Comparison of ENCODE assay signal across 11 cellular contexts in genomic region chr13:33536639-33537425, GRCh38.
A peak's percentile ranks its signal among the peaks of the same experiment; 100 is the strongest.
DNase-seq lines count a peak whose midpoint lies in the region; ATAC-seq and TF ChIP-seq lines count a peak whose summit lies in the region.
"Had no signal": no experiment of that assay in that cellular context is flagged by ENCODE, and none has a peak within 500 bp of the region (broad histone marks: within the 10 kb centered on the region; RNA-seq: fewer than 3 reads in every experiment).

No MANE protein-coding gene starts in this region.

- H3K27ac ChIP-seq in ascending aorta (peak overlapping the region; percentile 67 to 72), RWPE1 (no peak overlapping the region)

- peak overlapping the region in 1 of 2 donors; percentile 28 for H3K4me3 ChIP-seq in ascending aorta
- H3K4me3 ChIP-seq: HAP-1 had no signal

- ATAC-seq in stimulated activated effector memory CD8-positive, alpha-beta T cell treated with anti-CD3 and anti-CD28 coated beads, Interleukin-12 subunit alpha, Interleukin-12 subunit beta, amount 100 ng/mL, for 72 hours, result no peak
- ATAC-seq in HG02852 (IDR thresholded peaks at IDR 0.05; ENCODE audit: unreplicated experiment) (no peak), GM21390 (IDR thresholded peaks at IDR 0.05; ENCODE audit: unreplicated experiment) (no peak), GM19395 (IDR thresholded peaks at IDR 0.05; ENCODE audit: unreplicated experiment) (no peak)
- ATAC-seq: right cardiac atrium had no signal

- no peaks in the 10 kb centered on the region for H3K36me3 ChIP-seq in ascending aorta
- H3K36me3 ChIP-seq: HAP-1 had no signal

- H3K36me3 Mint-ChIP-seq in stimulated activated effector memory CD8-positive, alpha-beta T cell treated with anti-CD3 and anti-CD28 coated beads, Interleukin-12 subunit alpha, Interleukin-12 subunit beta, amount 100 ng/mL, for 72 hours, result peaks cover 7% of the 10 kb centered on the region

- no peaks in the 10 kb centered on the region for H3K9me3 Mint-ChIP-seq in stimulated activated effector memory CD8-positive, alpha-beta T cell treated with anti-CD3 and anti-CD28 coated beads, Interleukin-12 subunit alpha, Interleukin-12 subunit beta, amount 100 ng/mL, for 72 hours
- H3K9me3 Mint-ChIP-seq: T-helper 2 cell treated with Interferon-gamma antibody and Interleukin-4, amounts not matched to agents 5 μg/mL and 100 μg/mL, for 36 hours had no signal

- H3K27me3 ChIP-seq in ascending aorta, result no peaks in the 10 kb centered on the region

- intact Hi-C loops in ascending aorta (cut with DNase I), result no loop called here

- no peak overlapping the region for H3K4me3 Mint-ChIP-seq in stimulated activated effector memory CD8-positive, alpha-beta T cell treated with anti-CD3 and anti-CD28 coated beads, Interleukin-12 subunit alpha, Interleukin-12 subunit beta, amount 100 ng/mL, for 72 hours
- H3K4me3 Mint-ChIP-seq: T-helper 2 cell treated with Interferon-gamma antibody and Interleukin-4, amounts not matched to agents 5 μg/mL and 100 μg/mL, for 36 hours had no signal

- H3K4me1 ChIP-seq in ascending aorta, result peaks cover 3 to 19% of the 10 kb centered on the region in 2 donors
- H3K4me1 ChIP-seq: HAP-1 had no signal

- no peak for TF ChIP-seq CTCF in ascending aorta (IDR thresholded peaks at IDR 0.05)
- no peak for TF ChIP-seq CTCF in RWPE1 (conservative IDR thresholded peaks at IDR 0.05; ENCODE audit: low read depth)

- CTCF ChIA-PET in RWPE1 (lab: Yijun Ruan, JAX), result no interaction called here

- POLR2A ChIA-PET in RWPE1 (lab: Yijun Ruan, JAX; ENCODE audit: low non-redundant PET), result no interaction called here

- DNase-seq in H4 (ENCODE audit: low spot score) (peak; percentile 59), ascending aorta (ENCODE audit: low spot score in 2 of 2) (no peak), iris pigment epithelial cell (ENCODE audit: low read depth) (peak; percentile 97), RWPE1 (ENCODE audit: low spot score) (no peak)
- DNase-seq in stimulated activated effector memory CD8-positive, alpha-beta T cell treated with anti-CD3 and anti-CD28 coated beads, Interleukin-12 subunit alpha, Interleukin-12 subunit beta, amount 100 ng/mL, for 72 hours (ENCODE audit: low spot score in 2 of 2), result no peak
- DNase-seq: right cardiac atrium had no signal

- peaks cover 23% of the 10 kb centered on the region for H3K4me1 Mint-ChIP-seq in stimulated activated effector memory CD8-positive, alpha-beta T cell treated with anti-CD3 and anti-CD28 coated beads, Interleukin-12 subunit alpha, Interleukin-12 subunit beta, amount 100 ng/mL, for 72 hours

- peak overlapping the region; percentile 69 for H3K27ac Mint-ChIP-seq in stimulated activated effector memory CD8-positive, alpha-beta T cell treated with anti-CD3 and anti-CD28 coated beads, Interleukin-12 subunit alpha, Interleukin-12 subunit beta, amount 100 ng/mL, for 72 hours
- H3K27ac Mint-ChIP-seq: T-helper 2 cell treated with Interferon-gamma antibody and Interleukin-4, amounts not matched to agents 5 μg/mL and 100 μg/mL, for 36 hours had no signal

- no peaks in the 10 kb centered on the region for H3K9me3 ChIP-seq in ascending aorta
- H3K9me3 ChIP-seq: HAP-1 had no signal

Comparison
In these comparisons a context has a peak if more than half of its experiments do, and no peak if none do; other contexts are left out.
1. DNase-seq: peak in H4 (single experiment) and iris pigment epithelial cell (single experiment); none in ascending aorta (0 of 2), stimulated activated effector memory CD8-positive, alpha-beta T cell treated with anti-CD3 and anti-CD28 coated beads, Interleukin-12 subunit alpha, Interleukin-12 subunit beta, amount 100 ng/mL, for 72 hours (0 of 2) and RWPE1 (single experiment).